ENCODE assay signal across 16 cellular contexts in genomic region chr7:23970193-23970592, GRCh38.
DNase-seq lines count a peak whose midpoint lies in the region; ATAC-seq, FAIRE-seq and TF ChIP-seq lines count a peak whose summit lies in the region.
"Had no signal": no experiment of that assay in that cellular context is flagged by ENCODE, and none has a peak within 500 bp of the region (broad histone marks: within the 10 kb centered on the region; RNA-seq: fewer than 3 reads in every experiment).

No MANE protein-coding gene starts in this region.

- BruUV-seq in HepG2 (replicated peaks; lab: Mats Ljungman, UMichigan) = no TSS peak

- H3K4me2 ChIP-seq in HepG2 (ENCODE audit: low read depth, low read length) (no peak overlapping the region), H1 (ENCODE audit: insufficient read depth in 1 of 2, low read depth in 2 of 2, low read length in 2 of 2) (no peak overlapping the region)
- H3K4me2 ChIP-seq: BLaER1 had no signal

- peaks cover 11% of the 10 kb centered on the region for H3K4me1 Mint-ChIP-seq in progenitor cell of endocrine pancreas (ENCODE audit: low read depth)
- H3K4me1 Mint-ChIP-seq: CD8-positive, alpha-beta memory T cell had no signal

- H3K18ac ChIP-seq in H1 (ENCODE audit: extremely low read depth, low read length) = no peak overlapping the region

- TF ChIP-seq EP300 in HepG2 (IDR thresholded peaks at IDR 0.05; ENCODE audit: low read depth in 2 of 2, low read length in 2 of 2) (no peak), HepG2 (CRISPR knock-in tag; IDR thresholded peaks at IDR 0.05; ENCODE audit: borderline replicate concordance) (no peak), H1 (IDR thresholded peaks at IDR 0.05; ENCODE audit: borderline replicate concordance in 1 of 2, low read depth in 2 of 2, low read length in 2 of 2) (no peak)

- intact Hi-C loops in HepG2 (cut with micrococcal nuclease; ENCODE audit: unreplicated experiment) (no loop called here), right lobe of liver (cut with DNase I) (no loop called here)

- H3K27ac Mint-ChIP-seq in progenitor cell of endocrine pancreas = peak overlapping the region; percentile 11
- H3K27ac Mint-ChIP-seq: CD8-positive, alpha-beta memory T cell had no signal

- in situ Hi-C loops in HepG2 (cut with HindIII; ENCODE audit: extremely low pct_ligation_motif_present, low pct_unique_long_range_greater_than_20kb) = no loop called here

- H4K5ac ChIP-seq in H1 (ENCODE audit: insufficient read length, low read depth, low read length) = no peak overlapping the region

- no peaks in the 10 kb centered on the region; a peak in 1 of 5 replicates for H3K27me3 ChIP-seq in HepG2 (ENCODE audit: control insufficient read depth in 1 of 2, insufficient read depth in 2 of 2, low read length in 2 of 2)
- no peaks in the 10 kb centered on the region for H3K27me3 ChIP-seq in right lobe of liver
- no peaks in the 10 kb centered on the region for H3K27me3 ChIP-seq in H1 (replicated peaks in 1 of 4; ENCODE audit: control insufficient read depth in 3 of 4, extremely low read depth in 1 of 4, insufficient read depth in 3 of 4, low read length in 3 of 4)
- H3K27me3 ChIP-seq: BLaER1 had no signal

- H3K27ac ChIP-seq in HepG2 (ENCODE audit: extremely low read length, insufficient read depth, low read length) (no peak overlapping the region), right lobe of liver (no peak overlapping the region), H1 (ENCODE audit: low read depth, low read length) (no peak overlapping the region)
- H3K27ac ChIP-seq: 22Rv1, BLaER1 had no signal

- WGBS in HepG2 (ENCODE audit: low lambda C conversion rate) = 0% methylated on average over 2 of the region's 2 CpGs
- WGBS in right lobe of liver (ENCODE audit: insufficient coverage, low coverage, low lambda C conversion rate, missing lambda C conversion rate) = 100% methylated on average over 1 of the region's 2 CpGs
- WGBS in H1 (ENCODE audit: extremely low coverage in 1 of 2, insufficient coverage in 1 of 2, insufficient read length in 1 of 2, insufficient replicate concordance in 2 of 2, low coverage in 1 of 2, low lambda C conversion rate in 2 of 2, missing lambda C conversion rate in 1 of 2), 2 experiments = 92% methylated on average over 2 of the region's 2 CpGs; no CpG with 5 or more reads in 1 of the 2 experiments

- H3K9ac ChIP-seq in HepG2 (ENCODE audit: insufficient read depth, low read depth, low read length) = no peak overlapping the region
- no peak overlapping the region for H3K9ac ChIP-seq in H1 (replicated peaks in 1 of 4; ENCODE audit: extremely low read depth in 1 of 4, low read depth in 3 of 4, low read length in 3 of 4)
- H3K9ac ChIP-seq: BLaER1 had no signal

- H3K4me3 Mint-ChIP-seq in progenitor cell of endocrine pancreas (ENCODE audit: low read depth) = no peak overlapping the region
- H3K4me3 Mint-ChIP-seq: CD8-positive, alpha-beta memory T cell had no signal

- DNase-seq in HepG2 (ENCODE audit: low spot score) (peak; percentile 4), right lobe of liver (no peak), H1 (ENCODE audit: low read depth in 1 of 2, low spot score in 2 of 2) (no peak), progenitor cell of endocrine pancreas (ENCODE audit: low spot score, unreplicated experiment) (no peak), DMS79 treated with DMSO at 0.1 percent for 48 hours (lab: John Stamatoyannopoulos, UW) (no peak), erythroblast (lab: John Stamatoyannopoulos, UW) (no peak)
- no peak for DNase-seq in activated CD4-positive, CD25-positive, alpha-beta regulatory T cell treated with anti-CD3 and anti-CD28 coated beads, Interleukin-2, amount 50 U/mL, for 72 hours
- DNase-seq: AML-193; CD8-positive, alpha-beta memory T cell; DMS53; GOT3 had no signal

- no peak overlapping the region for H2BK120ac ChIP-seq in H1 (replicated peaks; ENCODE audit: low read depth, low read length)

- FAIRE-seq in HepG2 (lab: Jason Lieb, UNC) (no peak), H1 (lab: Jason Lieb, UNC) (no peak)
- FAIRE-seq: G401.6, GM12891 had no signal

- no peak overlapping the region for H4K91ac ChIP-seq in H1 (replicated peaks; ENCODE audit: insufficient read length, low read length)

- no peaks in the 10 kb centered on the region for H3K23me2 ChIP-seq in H1 (ENCODE audit: low read depth, low read length)

- H3K23ac ChIP-seq in H1 (ENCODE audit: insufficient read length) = no peak overlapping the region

- POLR2A ChIA-PET in HepG2 (lab: Yijun Ruan, JAX) (no interaction called here), H1 (lab: Charles Lee; ENCODE audit: partially characterized antibody) (no interaction called here)

- ATAC-seq in HepG2 = peak; percentile 93
- ATAC-seq in right lobe of liver = no peak

- H3K4ac ChIP-seq in H1 (replicated peaks; ENCODE audit: insufficient read length, low read depth, low read length) = no peak overlapping the region

- H4K20me1 ChIP-seq in HepG2 (ENCODE audit: insufficient read depth, low read length) = no peaks in the 10 kb centered on the region
- H4K20me1 ChIP-seq in H1 (replicated peaks in 1 of 2; ENCODE audit: control insufficient read depth in 1 of 2, insufficient read depth in 2 of 2, low read length in 2 of 2) = no peaks in the 10 kb centered on the region
- H4K20me1 ChIP-seq: BLaER1 had no signal

- H2BK15ac ChIP-seq in H1 (ENCODE audit: low read length) = no peak overlapping the region

- no peak overlapping the region for H3K14ac ChIP-seq in H1 (ENCODE audit: insufficient read length)

- TF ChIP-seq POLR2A in HepG2 (IDR thresholded peaks at IDR 0.05; ENCODE audit: insufficient read depth in 1 of 2, low read depth in 2 of 2, low read length in 2 of 2) (no peak), right lobe of liver (IDR thresholded peaks at IDR 0.05) (no peak), H1 (IDR thresholded peaks at IDR 0.05; ENCODE audit: control extremely low read depth in 1 of 2, low read depth in 2 of 2, low read length in 2 of 2) (no peak), erythroblast (IDR thresholded peaks at IDR 0.05; ENCODE audit: low read length) (no peak)

- CTCF ChIA-PET in HepG2 (lab: Yijun Ruan, JAX; ENCODE audit: low intra/inter-chr PET ratio, low total read pairs) = no interaction called here
- CTCF ChIA-PET in H1 (lab: Charles Lee; ENCODE audit: partially characterized antibody) = interaction anchor here (1.9 kb wide), 1 partner anchor 10 kb away, joined by 9 read pairs; no protein-coding TSS in a partner anchor

- no peak overlapping the region for H2BK12ac ChIP-seq in H1 (ENCODE audit: low read depth, low read length)

- no peaks in the 10 kb centered on the region for H3K36me3 Mint-ChIP-seq in progenitor cell of endocrine pancreas (ENCODE audit: insufficient read depth)
- H3K36me3 Mint-ChIP-seq: CD8-positive, alpha-beta memory T cell had no signal

- H3K4me1 ChIP-seq in HepG2 (ENCODE audit: insufficient read depth, low read length) = no peaks in the 10 kb centered on the region; the same call in 1 of the 2 replicates
- H3K4me1 ChIP-seq in right lobe of liver = no peaks in the 10 kb centered on the region
- H3K4me1 ChIP-seq in H1 (replicated peaks in 1 of 4; ENCODE audit: control insufficient read depth in 3 of 4, insufficient read depth in 4 of 4, low read length in 3 of 4) = peaks cover 6 to 12% (median 10%) of the 10 kb centered on the region in 4 experiments; a peak in 5 of 7 replicates
- H3K4me1 ChIP-seq: BLaER1, HAP-1 had no signal

- H3K27me3 Mint-ChIP-seq in progenitor cell of endocrine pancreas = no peaks in the 10 kb centered on the region

- H3K4me3 ChIP-seq in HepG2 (replicated peaks in 1 of 3; ENCODE audit: insufficient read depth in 1 of 3, low read depth in 2 of 3, low read length in 3 of 3) = no peak overlapping the region
- H3K4me3 ChIP-seq in right lobe of liver = no peak overlapping the region
- H3K4me3 ChIP-seq in H1 (ENCODE audit: extremely low read depth in 1 of 4, insufficient read depth in 2 of 4, low read depth in 3 of 4, low read length in 4 of 4) = no peak overlapping the region
- H3K4me3 ChIP-seq: BLaER1, HAP-1 had no signal

- H2AK5ac ChIP-seq in H1 (ENCODE audit: low read depth, low read length) = no peak overlapping the region

- TF ChIP-seq CTCF in HepG2 (CRISPR knock-in tag; IDR thresholded peaks at IDR 0.05) (no peak), right lobe of liver (IDR thresholded peaks at IDR 0.05) (no peak), H1 (IDR thresholded peaks at IDR 0.05; ENCODE audit: control extremely low read depth in 1 of 3, insufficient read depth in 1 of 3, low read depth in 1 of 3, low read length in 3 of 3) (no peak), progenitor cell of endocrine pancreas (IDR thresholded peaks at IDR 0.05; ENCODE audit: unreplicated experiment) (no peak)

- H3K9me3 ChIP-seq in HepG2 (ENCODE audit: low read length) = no peaks in the 10 kb centered on the region
- H3K9me3 ChIP-seq in right lobe of liver = peaks cover 0 to 4% (median 0%) of the 10 kb centered on the region in 4 donors
- H3K9me3 ChIP-seq in H1 (ENCODE audit: insufficient read depth in 2 of 2, low read depth in 1 of 2, low read length in 1 of 2) = 0 out of 4 replicates have a peak, but pooled peaks cover 2 to 3% of the 10 kb centered on the region in 2 experiments
- H3K9me3 ChIP-seq: HAP-1 had no signal

- peaks cover 4% of the 10 kb centered on the region for H3K9me3 Mint-ChIP-seq in progenitor cell of endocrine pancreas (ENCODE audit: low read depth)

- no peaks in the 10 kb centered on the region for H3K79me1 ChIP-seq in H1 (ENCODE audit: low read depth, low read length)

- H2BK5ac ChIP-seq in H1 (ENCODE audit: low read depth, low read length) = no peak overlapping the region

- TF ChIP-seq RAD21 in HepG2 (CRISPR knock-in tag; IDR thresholded peaks at IDR 0.05) (no peak), H1 (IDR thresholded peaks at IDR 0.05 in 1 of 2, conservative IDR thresholded peaks at IDR 0.05 in 1 of 2; ENCODE audit: low read depth in 2 of 2, low read length in 2 of 2) (no peak)

- no peak overlapping the region for H2BK20ac ChIP-seq in H1 (ENCODE audit: low read length)

- no peak overlapping the region for H4K8ac ChIP-seq in H1 (ENCODE audit: extremely low read depth, insufficient read depth, low read length)

- no peaks in the 10 kb centered on the region for H3K36me3 ChIP-seq in HepG2 (replicated peaks in 1 of 2; ENCODE audit: control insufficient read depth in 1 of 2, insufficient read depth in 2 of 2, low read length in 2 of 2)
- no peaks in the 10 kb centered on the region for H3K36me3 ChIP-seq in right lobe of liver
- no peaks in the 10 kb centered on the region for H3K36me3 ChIP-seq in H1 (ENCODE audit: control insufficient read depth in 2 of 4, insufficient read depth in 4 of 4, low read length in 3 of 4)
- H3K36me3 ChIP-seq: BLaER1, HAP-1 had no signal

- no peak overlapping the region for H2AFZ ChIP-seq in HepG2 (ENCODE audit: low read length)
- peak overlapping the region; percentile 54; the same call in 1 of the 2 replicates for H2AFZ ChIP-seq in H1 (ENCODE audit: low read length)

- H3K79me2 ChIP-seq in HepG2 (ENCODE audit: insufficient read depth, low read length) = no peaks in the 10 kb centered on the region
- H3K79me2 ChIP-seq in H1 (ENCODE audit: control insufficient read depth in 1 of 2, insufficient read depth in 2 of 2, low read length in 2 of 2) = no peaks in the 10 kb centered on the region

- H3K56ac ChIP-seq in H1 (replicated peaks; ENCODE audit: insufficient read length, low read depth, low read length) = no peak overlapping the region

TF ChIP-seq in HepG2, 621 proteins besides CTCF, POLR2A, EP300 and RAD21 (continues in another document):
- peak; percentile 23; the same call in 1 of the 2 replicates for TF ChIP-seq CEBPG (CRISPR knock-in tag; IDR thresholded peaks at IDR 0.05)

Comparison
In these comparisons a context has a peak if more than half of its experiments do, and no peak if none do; other contexts are left out.
1. Of the 41 proteins assayed by ChIP-seq in both HepG2 and H1: peak only in HepG2: CEBPB; only in H1: none; in both: none; in neither: 40.